ENCODE assay signal across 8 cellular contexts in the genomic region with DNA sequence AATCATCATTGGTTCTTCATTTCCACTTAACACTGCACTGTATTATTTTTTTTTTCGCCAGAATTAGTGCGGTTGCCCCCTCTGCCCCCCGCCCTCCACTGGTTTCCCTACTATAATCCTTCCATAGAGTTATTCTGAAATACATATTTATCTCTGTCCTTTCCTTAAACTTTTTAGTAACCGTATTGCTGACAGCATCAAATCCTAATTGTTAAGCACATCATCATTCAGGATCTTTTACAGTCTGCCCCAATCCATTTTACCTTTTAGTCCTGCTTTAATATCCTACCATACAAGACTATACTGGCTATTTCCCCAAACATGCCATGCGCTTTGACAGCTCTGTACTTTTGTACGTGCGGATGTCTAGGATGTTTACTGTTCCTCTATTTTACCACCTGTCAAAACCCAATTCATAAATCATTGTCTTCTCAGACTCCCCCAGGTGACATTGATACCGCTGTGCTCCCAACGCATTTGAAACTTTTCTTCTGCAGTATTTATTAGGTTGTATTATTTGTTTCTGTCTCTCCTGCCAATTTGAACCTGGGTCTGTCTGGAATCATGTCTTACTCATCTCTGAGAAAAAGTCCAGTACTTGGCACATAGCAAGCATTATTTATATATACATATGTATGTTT. TPM values are rescaled to one million over a fixed set of nuclear protein-coding genes. Genes with fewer than 3 reads are reported as not detected.
DNase-seq lines count a peak whose midpoint lies in the region; ATAC-seq and TF ChIP-seq lines count a peak whose summit lies in the region.

No MANE protein-coding gene starts in this region.

- CTCF ChIA-PET in T-cell (lab: Charles Lee): interaction anchor here in 1 of 2 donors (1.0 kb wide), 2 partner anchors 32 to 76 kb away, joined by 3 read pairs; no protein-coding TSS in a partner anchor

- H3K4me3 Mint-ChIP-seq in T-cell: peak overlapping the region; percentile 91 to 98 (median 95)

- H3K9me3 Mint-ChIP-seq in T-cell: no peaks in the 10 kb centered on the region

- peaks cover 72 to 89% (median 74%) of the 10 kb centered on the region in 3 donors for H3K4me1 Mint-ChIP-seq in T-cell

- intact Hi-C loops in sigmoid colon (cut with DNase I): loop anchor here (5.0 to 10.0 kb wide), 3 partner anchors 85 to 368 kb away; no protein-coding TSS in a partner anchor

- 0 to 2% methylated on average over 9 of the region's 9 CpGs for WGBS in sigmoid colon, 2 donors

- TF ChIP-seq POLR2A in sigmoid colon (IDR thresholded peaks at IDR 0.05): no peak

- H3K79me2 ChIP-seq in ACC112 (ENCODE audit: control insufficient read depth, insufficient read depth, low read length, unreplicated experiment): peaks cover 94% of the 10 kb centered on the region

- peak overlapping the region; percentile 83 for H2AFZ ChIP-seq in ACC112 (ENCODE audit: low read length, unreplicated experiment)

- no peaks in the 10 kb centered on the region for H3K27me3 Mint-ChIP-seq in T-cell

- H3K4me3 ChIP-seq in ACC112 (ENCODE audit: low read depth, low read length) (peak overlapping the region; percentile 86), fibroblast of the aortic adventitia (ENCODE audit: low read depth, low read length) (peak overlapping the region; percentile 96), sigmoid colon (peak overlapping the region; percentile 71 to 96 (median 82))

- ATAC-seq in T-cell (replicated peaks in 1 of 4) (no peak), HG03432 (IDR thresholded peaks at IDR 0.05; ENCODE audit: unreplicated experiment) (no peak)

- H3K36me3 Mint-ChIP-seq in T-cell: peaks cover 6% of the 10 kb centered on the region

- H3K27ac Mint-ChIP-seq in T-cell: peak overlapping the region; percentile 98 to 99

- H3K36me3 ChIP-seq in ACC112 (ENCODE audit: insufficient read depth, low read length): peaks cover 5% of the 10 kb centered on the region; the same call in 1 of the 2 replicates
- H3K36me3 ChIP-seq in sigmoid colon: no peaks in the 10 kb centered on the region

- no peaks in the 10 kb centered on the region for H3K27me3 ChIP-seq in ACC112 (ENCODE audit: insufficient read depth, low read length)
- H3K27me3 ChIP-seq in sigmoid colon: no peaks in the 10 kb centered on the region

- TF ChIP-seq CTCF in GM20000 (IDR thresholded peaks at IDR 0.05; ENCODE audit: extremely low read depth, missing control alignments): no peak
- no peak for TF ChIP-seq CTCF in fibroblast of the aortic adventitia (IDR thresholded peaks at IDR 0.05; ENCODE audit: insufficient read depth, low read length)
- TF ChIP-seq CTCF in sigmoid colon (IDR thresholded peaks at IDR 0.05): no peak

- peak overlapping the region; percentile 90; the same call in 1 of the 2 replicates for H3K27ac ChIP-seq in ACC112 (ENCODE audit: low read depth, low read length)
- H3K27ac ChIP-seq in sigmoid colon: peak overlapping the region; percentile 92 to 98 (median 96)

- TF ChIP-seq EP300 in sigmoid colon (IDR thresholded peaks at IDR 0.05): no peak

- peaks cover 47% of the 10 kb centered on the region for H3K4me1 ChIP-seq in ACC112 (ENCODE audit: control insufficient read depth, insufficient read depth, low read length, unreplicated experiment)
- peaks cover 0 to 60% (median 46%) of the 10 kb centered on the region in 4 donors for H3K4me1 ChIP-seq in sigmoid colon

- peak; percentile 12 for DNase-seq in GM20000 (ENCODE audit: low spot score)
- no peak for DNase-seq in T-cell
- no peak for DNase-seq in fibroblast of the aortic adventitia (ENCODE audit: low read depth)
- DNase-seq in sigmoid colon: no peak
- DNase-seq in NCI-H1436 treated with DMSO at 0.1 percent for 48 hours (lab: John Stamatoyannopoulos, UW): no peak
- no peak for DNase-seq in activated CD4-positive, alpha-beta T cell treated with anti-CD3 and anti-CD28 coated beads for 4 hours

- H3K9me3 ChIP-seq in sigmoid colon: no peaks in the 10 kb centered on the region

- POLR2A ChIA-PET in T-cell (lab: Charles Lee): interaction anchor here in 1 of 2 donors (0.8 kb wide), 1 partner anchor 83 kb away, joined by 3 read pairs; a partner anchor contains a TSS

RNA-seq across cellular contexts. Expression of a gene that starts 1.0 kb away (rescaled TPM):
- total RNA-seq in T-cell (10 to 100 TPM; 51.7 to 83.6 (median 71.3) TPM), fibroblast of the aortic adventitia (ENCODE audit: low replicate concordance) (37.0 and 52.5 TPM in 2 replicates), sigmoid colon (100 to 1,000 TPM in 2 of 4 donors, 10 to 100 TPM in 2; 65.2 to 117 (median 97.3) TPM)
- polyA plus RNA-seq in sigmoid colon: 10 to 100 TPM; 19.2 to 30.1 (median 23.4) TPM

RNA-seq across cellular contexts. Expression of a gene that starts 1.5 kb away (rescaled TPM):
- total RNA-seq in T-cell: 10 to 100 TPM; 19.7 to 26.0 (median 23.9) TPM
- 12.4 and 52.2 TPM in 2 replicates for total RNA-seq in fibroblast of the aortic adventitia (ENCODE audit: low replicate concordance)
- 10 to 100 TPM; 18.7 to 38.2 (median 28.6) TPM for total RNA-seq in sigmoid colon
- polyA plus RNA-seq in sigmoid colon: 10 to 100 TPM in 2 of 3 donors, 1 to 10 TPM in 1; 9.7 to 18.6 (median 14.3) TPM
